Comparison of ENCODE assay signal across 8 cellular contexts in genomic region chr6:64330694-64331309, GRCh38.
DNase-seq lines count a peak whose midpoint lies in the region; ATAC-seq and TF ChIP-seq lines count a peak whose summit lies in the region.

No MANE protein-coding gene starts in this region.

- no peak overlapping the region for H2AFZ ChIP-seq in mesenchymal stem cell (ENCODE audit: low read depth, low read length)

- H2BK15ac ChIP-seq in mesenchymal stem cell (ENCODE audit: low read depth, poor library complexity, severe bottlenecking) = no peak overlapping the region

- intact Hi-C loops in dorsolateral prefrontal cortex (cut with DNase I) = loop anchor here in 1 of 2 donors (2.0 kb wide), 1 partner anchor 318 kb away; no protein-coding TSS in a partner anchor

- no peak overlapping the region for H3K18ac ChIP-seq in mesenchymal stem cell (ENCODE audit: low read depth in 1 of 2, low read length in 2 of 2)

- peak; percentile 33 to 80 (median 66) for TF ChIP-seq CTCF in dorsolateral prefrontal cortex (IDR thresholded peaks at IDR 0.05 in 54 of 56, conservative IDR thresholded peaks at IDR 0.05 in 2 of 56; ENCODE audit: low read depth in 1 of 56, partially characterized antibody in 56 of 56)

- 28% methylated on average over 4 of the region's 5 CpGs for WGBS in mesenchymal stem cell

- no peak overlapping the region for H2BK120ac ChIP-seq in mesenchymal stem cell (ENCODE audit: low read depth, low read length)

- H3K4ac ChIP-seq in mesenchymal stem cell (ENCODE audit: low read depth in 1 of 2, low read length in 2 of 2) = no peak overlapping the region

- ATAC-seq in HG03457 (IDR thresholded peaks at IDR 0.05; ENCODE audit: unreplicated experiment) (peak; percentile 55), GM18873 (IDR thresholded peaks at IDR 0.05; ENCODE audit: low FRiP score, unreplicated experiment) (no peak), HG02571 (IDR thresholded peaks at IDR 0.05; ENCODE audit: unreplicated experiment) (no peak)

- no peaks in the 10 kb centered on the region for H3K36me3 ChIP-seq in mesenchymal stem cell (ENCODE audit: control insufficient read depth in 1 of 2, insufficient read depth in 2 of 2, low read depth in 1 of 2, low read length in 2 of 2)

- no peak overlapping the region for H2BK12ac ChIP-seq in mesenchymal stem cell (ENCODE audit: low read length in 2 of 2)

- no peaks in the 10 kb centered on the region for H3K79me1 ChIP-seq in mesenchymal stem cell (replicated peaks; ENCODE audit: low read length, poor library complexity, severe bottlenecking)

- no peak overlapping the region for H3K14ac ChIP-seq in mesenchymal stem cell (ENCODE audit: low read length in 2 of 2)

- H3K4me3 Mint-ChIP-seq in activated T-cell treated with anti-CD3 and anti-CD28 coated beads, Interleukin-2, amount 50 U/mL, for 24 hours = no peak overlapping the region

- H3K27ac ChIP-seq in dorsolateral prefrontal cortex = no peak overlapping the region
- H3K27ac ChIP-seq in mesenchymal stem cell (ENCODE audit: low read length, poor library complexity, severe bottlenecking) = no peak overlapping the region

- DNase-seq in activated T-cell treated with anti-CD3 and anti-CD28 coated beads, Interleukin-2, amount 50 U/mL, for 48 hours = peak; percentile 46 to 48
- DNase-seq in activated T-cell treated with anti-CD3 and anti-CD28 coated beads, Interleukin-2, amount 50 U/mL, for 24 hours = no peak
- DNase-seq in RKO (ENCODE audit: low spot score) (peak; percentile 60), dorsolateral prefrontal cortex (peak; percentile 14 to 89 (median 66)), mesenchymal stem cell (peak; percentile 68)

- no peak overlapping the region for H3K4me3 ChIP-seq in dorsolateral prefrontal cortex
- H3K4me3 ChIP-seq in mesenchymal stem cell (ENCODE audit: insufficient read depth in 1 of 2, low read depth in 1 of 2, low read length in 2 of 2) = no peak overlapping the region

- H3K4me1 Mint-ChIP-seq in activated T-cell treated with anti-CD3 and anti-CD28 coated beads, Interleukin-2, amount 50 U/mL, for 24 hours (ENCODE audit: low read depth) = no peaks in the 10 kb centered on the region

- no peaks in the 10 kb centered on the region for H3K4me1 ChIP-seq in mesenchymal stem cell (ENCODE audit: control insufficient read depth, insufficient read depth, low read depth, low read length)

- H4K91ac ChIP-seq in mesenchymal stem cell (ENCODE audit: low read length) = no peak overlapping the region

- H3K9me3 ChIP-seq in mesenchymal stem cell (ENCODE audit: control insufficient read depth, low read length) = no peaks in the 10 kb centered on the region

- H3K27me3 ChIP-seq in dorsolateral prefrontal cortex (no peaks in the 10 kb centered on the region), mesenchymal stem cell (ENCODE audit: control insufficient read depth in 1 of 2, insufficient read depth in 1 of 2, low read length in 2 of 2) (no peaks in the 10 kb centered on the region)

- H2AK5ac ChIP-seq in mesenchymal stem cell (ENCODE audit: low read length, severe bottlenecking) = no peak overlapping the region

- H3K27me3 Mint-ChIP-seq in activated T-cell treated with anti-CD3 and anti-CD28 coated beads, Interleukin-2, amount 50 U/mL, for 24 hours = no peaks in the 10 kb centered on the region

- H3K9ac ChIP-seq in mesenchymal stem cell (ENCODE audit: low read length) = no peak overlapping the region

- peaks cover 13% of the 10 kb centered on the region for H3K9me3 Mint-ChIP-seq in activated T-cell treated with anti-CD3 and anti-CD28 coated beads, Interleukin-2, amount 50 U/mL, for 24 hours

- H3K23ac ChIP-seq in mesenchymal stem cell (ENCODE audit: low read length in 2 of 2) = no peak overlapping the region

- no peak overlapping the region for H3K4me2 ChIP-seq in mesenchymal stem cell (ENCODE audit: low read length, poor library complexity, severe bottlenecking)

- H2BK5ac ChIP-seq in mesenchymal stem cell (ENCODE audit: low read depth, low read length, poor library complexity, severe bottlenecking) = no peak overlapping the region

- H3K36me3 Mint-ChIP-seq in activated T-cell treated with anti-CD3 and anti-CD28 coated beads, Interleukin-2, amount 50 U/mL, for 24 hours (ENCODE audit: low read depth) = no peaks in the 10 kb centered on the region

- no peak overlapping the region for H3K27ac Mint-ChIP-seq in activated T-cell treated with anti-CD3 and anti-CD28 coated beads, Interleukin-2, amount 50 U/mL, for 24 hours

- no peak overlapping the region for H4K8ac ChIP-seq in mesenchymal stem cell (ENCODE audit: low read length)
